In genomic region chr1:156149374-156150106, GRCh38 we compare ENCODE assay signal across 9 cellular contexts. TPM values are rescaled to one million over a fixed set of nuclear protein-coding genes. Genes with fewer than 3 reads are reported as not detected.
DNase-seq lines count a peak whose midpoint lies in the region; ATAC-seq and TF ChIP-seq lines count a peak whose summit lies in the region.
"Had no signal": no experiment of that assay in that cellular context is flagged by ENCODE, and none has a peak within 500 bp of the region (broad histone marks: within the 10 kb centered on the region; RNA-seq: fewer than 3 reads in every experiment).

No MANE protein-coding gene starts in this region.

- H3K4me1 Mint-ChIP-seq in activated T-cell treated with anti-CD3 and anti-CD28 coated beads, Interleukin-2, amount 50 U/mL, for 24 hours (ENCODE audit: low read depth) = peaks cover 79% of the 10 kb centered on the region
- H3K4me1 Mint-ChIP-seq in naive thymus-derived CD4-positive, alpha-beta T cell = peaks cover 10 to 41% (median 15%) of the 10 kb centered on the region in 7 donors

- H3K4me3 Mint-ChIP-seq in activated T-cell treated with anti-CD3 and anti-CD28 coated beads, Interleukin-2, amount 50 U/mL, for 24 hours = no peak overlapping the region
- no peak overlapping the region for H3K4me3 Mint-ChIP-seq in naive thymus-derived CD4-positive, alpha-beta T cell

- no peak for DNase-seq in activated T-cell treated with anti-CD3 and anti-CD28 coated beads, Interleukin-2, amount 50 U/mL, for 24 hours
- DNase-seq in activated T-cell treated with anti-CD3 and anti-CD28 coated beads for 4 hours = no peak
- no peak for DNase-seq in stimulated activated naive CD8-positive, alpha-beta T cell treated with anti-CD3 and anti-CD28 coated beads, Interleukin-15, Interleukin-2, amounts not matched to agents 100 U/mL and 50 U/mL, for 24 hours
- no peak for DNase-seq in NCI-H2107 treated with DMSO at 0.1 percent for 48 hours (lab: John Stamatoyannopoulos, UW; ENCODE audit: unreplicated experiment)
- DNase-seq in naive thymus-derived CD4-positive, alpha-beta T cell = no peak
- no peak for DNase-seq in activated gamma-delta T cell treated with Interleukin-2 at 50 U/mL for 16 hours
- DNase-seq: mammary epithelial cell had no signal

- no peaks in the 10 kb centered on the region for H3K27me3 ChIP-seq in naive thymus-derived CD4-positive, alpha-beta T cell (ENCODE audit: control insufficient read depth in 2 of 2, insufficient read depth in 2 of 2, low read length in 2 of 2)

- peaks cover 2% of the 10 kb centered on the region for H3K36me3 Mint-ChIP-seq in activated T-cell treated with anti-CD3 and anti-CD28 coated beads, Interleukin-2, amount 50 U/mL, for 24 hours (ENCODE audit: low read depth)
- H3K36me3 Mint-ChIP-seq in naive thymus-derived CD4-positive, alpha-beta T cell = no peaks in the 10 kb centered on the region

- no peak overlapping the region for H3K4me3 ChIP-seq in naive thymus-derived CD4-positive, alpha-beta T cell (ENCODE audit: low read length)

- H3K27ac Mint-ChIP-seq in activated T-cell treated with anti-CD3 and anti-CD28 coated beads, Interleukin-2, amount 50 U/mL, for 24 hours = peak overlapping the region; percentile 51
- peak overlapping the region in 1 of 9 donors; percentile 31 for H3K27ac Mint-ChIP-seq in naive thymus-derived CD4-positive, alpha-beta T cell

- no peaks in the 10 kb centered on the region for H3K9me3 Mint-ChIP-seq in activated T-cell treated with anti-CD3 and anti-CD28 coated beads, Interleukin-2, amount 50 U/mL, for 24 hours
- H3K9me3 Mint-ChIP-seq in naive thymus-derived CD4-positive, alpha-beta T cell = no peaks in the 10 kb centered on the region

- intact Hi-C loops in naive thymus-derived CD4-positive, alpha-beta T cell (cut with micrococcal nuclease) = loop anchor here in 1 of 2 donors (10.0 kb wide), 1 partner anchor 295 kb away; no protein-coding TSS in a partner anchor

- H3K27me3 Mint-ChIP-seq in activated T-cell treated with anti-CD3 and anti-CD28 coated beads, Interleukin-2, amount 50 U/mL, for 24 hours = no peaks in the 10 kb centered on the region
- H3K27me3 Mint-ChIP-seq in naive thymus-derived CD4-positive, alpha-beta T cell = peaks cover 0 to 8% (median 0%) of the 10 kb centered on the region in 5 donors

- ATAC-seq in HG02763 (IDR thresholded peaks at IDR 0.05; ENCODE audit: unreplicated experiment) = peak; percentile 42
- ATAC-seq in stimulated activated naive CD8-positive, alpha-beta T cell treated with anti-CD3 and anti-CD28 coated beads, Interleukin-15, Interleukin-2, amounts not matched to agents 100 U/mL and 50 U/mL, for 24 hours = peak; percentile 10
- ATAC-seq in naive thymus-derived CD4-positive, alpha-beta T cell = no peak

- H3K9me3 ChIP-seq in naive thymus-derived CD4-positive, alpha-beta T cell (ENCODE audit: control insufficient read depth in 2 of 3, low read length in 3 of 3) = no peaks in the 10 kb centered on the region

- no peaks in the 10 kb centered on the region for H3K36me3 ChIP-seq in naive thymus-derived CD4-positive, alpha-beta T cell (ENCODE audit: control insufficient read depth in 2 of 3, insufficient read depth in 3 of 3, low read length in 3 of 3)

- CTCF ChIA-PET in naive thymus-derived CD4-positive, alpha-beta T cell (lab: Charles Lee) = interaction anchor here (0.7 to 12.2 kb wide), 3 partner anchors 20 to 169 kb away, joined by 3 to 127 read pairs (median 3); no protein-coding TSS in a partner anchor

- H3K27ac ChIP-seq in naive thymus-derived CD4-positive, alpha-beta T cell (ENCODE audit: low read depth, low read length) = no peak overlapping the region

- peaks cover 0 to 12% of the 10 kb centered on the region in 2 donors for H3K4me1 ChIP-seq in naive thymus-derived CD4-positive, alpha-beta T cell (ENCODE audit: control insufficient read depth in 2 of 2, insufficient read depth in 2 of 2, low read length in 2 of 2)

- POLR2A ChIA-PET in naive thymus-derived CD4-positive, alpha-beta T cell (lab: Charles Lee) = interaction anchor here (0.6 kb wide), 1 partner anchor 64 kb away, joined by 3 read pairs; no protein-coding TSS in a partner anchor

- TF ChIP-seq POLR2A in Raji (IDR thresholded peaks at IDR 0.05; ENCODE audit: insufficient read depth, low read depth, low read length) = peak; percentile 84

RNA-seq across cellular contexts. Expression of gene SEMA4A, which starts 3.8 kb away (rescaled TPM):
- total RNA-seq in naive thymus-derived CD4-positive, alpha-beta T cell = 10 to 100 TPM in 1 of 5 experiments, 1 to 10 TPM in 4; 1.8 to 48.6 (median 3.8) TPM
- under 1 TPM; 0.06 to 0.24 TPM for polyA plus RNA-seq in naive thymus-derived CD4-positive, alpha-beta T cell

RNA-seq across cellular contexts. Expression of gene LMNA, which starts 35.0 kb away (rescaled TPM):
- total RNA-seq in naive thymus-derived CD4-positive, alpha-beta T cell = 100 to 1,000 TPM in 2 of 5 experiments, 10 to 100 TPM in 1, 1 to 10 TPM in 2; 5.5 to 470 (median 18.0) TPM
- polyA plus RNA-seq in naive thymus-derived CD4-positive, alpha-beta T cell = under 1 TPM in 1 of 2 donors, not detected in 1; 0.20 TPM

RNA-seq across cellular contexts. Expression of gene SLC25A44, which starts 44.4 kb away (rescaled TPM):
- 10 to 100 TPM; 17.8 to 38.4 (median 19.6) TPM for total RNA-seq in naive thymus-derived CD4-positive, alpha-beta T cell
- 10 to 100 TPM in 1 of 2 donors, 1 to 10 TPM in 1; 8.3 to 21.2 TPM for polyA plus RNA-seq in naive thymus-derived CD4-positive, alpha-beta T cell
